8 cellular contexts compared by ENCODE assay signal in the genomic region with DNA sequence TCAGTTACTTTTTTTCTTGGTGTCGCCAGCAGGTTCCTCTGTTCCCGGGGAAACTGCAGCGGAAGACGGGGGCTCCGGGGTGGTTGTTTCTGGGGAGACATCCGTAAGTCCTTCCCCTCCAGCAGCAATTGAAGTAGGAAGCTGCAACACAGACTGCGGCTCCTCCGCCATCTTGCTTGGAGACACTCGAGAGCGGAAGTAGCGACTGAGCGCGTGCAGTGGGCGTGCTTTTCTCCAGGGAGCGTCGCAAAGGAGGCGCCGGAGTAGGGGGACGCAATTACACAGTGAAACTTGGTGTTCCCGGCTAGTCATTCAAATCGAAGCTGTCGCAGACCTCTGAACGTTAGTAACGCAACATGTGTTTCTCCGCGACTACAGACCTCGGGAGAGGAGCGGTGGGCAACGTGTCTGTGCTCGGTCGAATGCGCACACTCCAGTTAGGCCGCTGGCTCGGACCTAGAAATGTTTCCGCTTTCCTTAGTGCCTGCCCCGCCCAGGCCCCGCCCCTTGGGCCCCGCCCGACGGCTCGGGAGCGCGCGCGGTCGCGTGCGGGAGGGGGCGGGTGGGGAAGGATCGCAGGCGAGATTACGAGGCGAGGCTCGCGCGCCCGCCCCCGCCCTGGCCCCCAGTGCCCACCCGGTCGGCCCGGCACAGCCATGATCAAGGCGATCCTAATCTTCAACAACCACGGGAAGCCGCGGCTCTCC. TPM values are rescaled to one million over a fixed set of nuclear protein-coding genes. Genes with fewer than 3 reads are reported as not detected.
DNase-seq lines count a peak whose midpoint lies in the region; ATAC-seq, FAIRE-seq and TF ChIP-seq lines count a peak whose summit lies in the region.

A gene (plus strand): TSS at position 554 of the 707 bp plus-strand sequence. CDS start 103 bp downstream, at position 657.
A gene (minus strand): TSS at position 184 of the 707 bp plus-strand sequence. CDS start 13 bp downstream, at position 171.

- peak within 1 kb of the TSS; percentile 85 for H2BK15ac ChIP-seq in neuronal stem cell (ENCODE audit: low read length)

- peaks cover 2 to 6% of the 10 kb centered on the region in 2 donors for H3K4me1 ChIP-seq in neuronal stem cell (ENCODE audit: control insufficient read depth in 2 of 2, insufficient read depth in 1 of 2, low read depth in 1 of 2, low read length in 2 of 2)
- H3K4me1 ChIP-seq in subcutaneous abdominal adipose tissue (ENCODE audit: control insufficient read depth in 5 of 5, insufficient read depth in 5 of 5, low read length in 5 of 5), result peaks cover 3 to 59% (median 56%) of the 10 kb centered on the region in 5 donors

- intact Hi-C loops in activated naive CD4-positive, alpha-beta T cell treated with anti-CD3 and anti-CD28 coated beads for 36 hours (cut with micrococcal nuclease), result loop anchor here (1.0 to 10.0 kb wide), 9 partner anchors 26 to 579 kb away; a partner anchor contains a TSS

- peak within 1 kb of the TSS; percentile 87 for H2AFZ ChIP-seq in neuronal stem cell (ENCODE audit: low read length)

- DNase-seq in GM06990 (ENCODE audit: extremely low read depth, insufficient read length) (peak; percentile 95), NB4 (ENCODE audit: low read depth) (peak; percentile 94), SK-N-DZ (ENCODE audit: low spot score) (peak; percentile 94), frontal cortex (ENCODE audit: low spot score in 2 of 2) (peak; percentile 83 to 88), neuronal stem cell (ENCODE audit: low spot score) (peak; percentile 89)
- peak; percentile 93 for DNase-seq in activated naive CD4-positive, alpha-beta T cell treated with anti-CD3 and anti-CD28 coated beads for 36 hours

- H3K18ac ChIP-seq in neuronal stem cell (ENCODE audit: low read length), result peak within 1 kb of the TSS; percentile 96

- no peaks in the 10 kb centered on the region for H3K79me1 ChIP-seq in neuronal stem cell (ENCODE audit: low read depth, low read length)

- TF ChIP-seq CTCF in GM06990 (IDR thresholded peaks at IDR 0.05; ENCODE audit: insufficient read depth, low read length, poor library complexity, severe bottlenecking) (no peak), NB4 (IDR thresholded peaks at IDR 0.05; ENCODE audit: low read depth, low read length) (no peak)

- H2BK5ac ChIP-seq in neuronal stem cell (ENCODE audit: low read length), result no peak within 1 kb of the TSS

- FAIRE-seq in frontal cortex (lab: Jason Lieb, UNC), result no peak

- no CpG with 5 or more reads among the region's 65 CpGs for WGBS in neuronal stem cell (ENCODE audit: extremely low coverage in 2 of 2, insufficient read length in 2 of 2, insufficient replicate concordance in 1 of 2), 2 donors

- CTCF ChIA-PET in activated naive CD4-positive, alpha-beta T cell treated with anti-CD3 and anti-CD28 coated beads for 36 hours (lab: Charles Lee), result interaction anchor here (0.7 to 2.9 kb wide), 4 partner anchors 10 to 207 kb away, joined by 3 to 20 read pairs (median 6); no protein-coding TSS in a partner anchor

- H2AK5ac ChIP-seq in neuronal stem cell (ENCODE audit: low read depth, low read length), result no peak within 1 kb of the TSS

- no peak within 1 kb of the TSS for H2BK12ac ChIP-seq in neuronal stem cell (ENCODE audit: low read length)

- H2BK120ac ChIP-seq in neuronal stem cell (ENCODE audit: low read depth, low read length), result peak within 1 kb of the TSS; percentile 81

- H3K4me3 Mint-ChIP-seq in activated naive CD4-positive, alpha-beta T cell treated with anti-CD3 and anti-CD28 coated beads for 36 hours, result peak within 1 kb of the TSS; percentile 96

- H3K23ac ChIP-seq in neuronal stem cell (ENCODE audit: low read depth, low read length, poor library complexity), result peak within 1 kb of the TSS; percentile 95

- H3K36me3 Mint-ChIP-seq in activated naive CD4-positive, alpha-beta T cell treated with anti-CD3 and anti-CD28 coated beads for 36 hours (ENCODE audit: low read depth), result peaks cover 9% of the 10 kb centered on the region

- ATAC-seq in HG02571 (IDR thresholded peaks at IDR 0.05; ENCODE audit: unreplicated experiment), result peak; percentile 85

- no peaks in the 10 kb centered on the region for H3K9me3 Mint-ChIP-seq in activated naive CD4-positive, alpha-beta T cell treated with anti-CD3 and anti-CD28 coated beads for 36 hours

- peaks cover 3% of the 10 kb centered on the region; the same call in 1 of the 2 replicates for H3K36me3 ChIP-seq in GM06990 (ENCODE audit: control insufficient read depth, insufficient read depth, low read length)
- H3K36me3 ChIP-seq in neuronal stem cell (replicated peaks in 1 of 2; ENCODE audit: control insufficient read depth in 2 of 2, insufficient read depth in 2 of 2, low read length in 2 of 2), result peaks cover 2 to 23% of the 10 kb centered on the region in 2 donors
- peaks cover 5 to 11% (median 8%) of the 10 kb centered on the region in 5 donors for H3K36me3 ChIP-seq in subcutaneous abdominal adipose tissue (ENCODE audit: control insufficient read depth in 5 of 5, insufficient read depth in 5 of 5, low read length in 5 of 5)

- peak within 1 kb of the TSS; percentile 86 for H3K27ac ChIP-seq in neuronal stem cell (replicated peaks; ENCODE audit: low read length)
- peak within 1 kb of the TSS; percentile 92 for H3K27ac ChIP-seq in subcutaneous abdominal adipose tissue (ENCODE audit: low read depth, low read length)

- H3K4me1 Mint-ChIP-seq in activated naive CD4-positive, alpha-beta T cell treated with anti-CD3 and anti-CD28 coated beads for 36 hours (ENCODE audit: low read depth), result peaks cover 45% of the 10 kb centered on the region

- peak within 1 kb of the TSS; percentile 99 for H3K27ac Mint-ChIP-seq in activated naive CD4-positive, alpha-beta T cell treated with anti-CD3 and anti-CD28 coated beads for 36 hours

- H3K9ac ChIP-seq in neuronal stem cell (ENCODE audit: low read depth, low read length, poor library complexity) (peak within 1 kb of the TSS; percentile 90), subcutaneous abdominal adipose tissue (ENCODE audit: low read length in 5 of 5) (peak within 1 kb of the TSS; percentile 75 to 91 (median 90))

- peak within 1 kb of the TSS; percentile 59 for H3K4me2 ChIP-seq in neuronal stem cell (ENCODE audit: insufficient read depth, low read length, poor library complexity, severe bottlenecking)

- H3K14ac ChIP-seq in neuronal stem cell (ENCODE audit: low read length), result peak within 1 kb of the TSS; percentile 56

- no peak within 1 kb of the TSS for H4K91ac ChIP-seq in neuronal stem cell (ENCODE audit: low read depth, low read length, poor library complexity)

- no peak within 1 kb of the TSS for H3K4ac ChIP-seq in neuronal stem cell (ENCODE audit: low read length)

- no peaks in the 10 kb centered on the region for H3K27me3 Mint-ChIP-seq in activated naive CD4-positive, alpha-beta T cell treated with anti-CD3 and anti-CD28 coated beads for 36 hours (ENCODE audit: low read depth)

- H3K4me3 ChIP-seq in GM06990 (replicated peaks; ENCODE audit: low read depth, low read length) (peak within 1 kb of the TSS; percentile 97), NB4 (ENCODE audit: low read depth, low read length) (peak within 1 kb of the TSS; percentile 91), neuronal stem cell (ENCODE audit: low read length in 2 of 2) (peak within 1 kb of the TSS; percentile 64 to 96), subcutaneous abdominal adipose tissue (ENCODE audit: low read depth in 1 of 5, low read length in 5 of 5) (peak within 1 kb of the TSS; percentile 91 to 99 (median 96))

- H3K27me3 ChIP-seq in GM06990 (replicated peaks; ENCODE audit: control insufficient read depth, insufficient read depth, low read length) (no peaks in the 10 kb centered on the region), neuronal stem cell (ENCODE audit: control insufficient read depth in 3 of 3, insufficient read depth in 3 of 3, low read depth in 1 of 3, low read length in 3 of 3) (no peaks in the 10 kb centered on the region), subcutaneous abdominal adipose tissue (ENCODE audit: control insufficient read depth in 5 of 5, insufficient read depth in 4 of 5, low read length in 5 of 5) (no peaks in the 10 kb centered on the region)

- no peaks in the 10 kb centered on the region for H3K9me3 ChIP-seq in neuronal stem cell (replicated peaks in 1 of 2; ENCODE audit: control insufficient read depth in 2 of 2, insufficient read depth in 1 of 2, low read depth in 1 of 2, low read length in 2 of 2)
- H3K9me3 ChIP-seq in subcutaneous abdominal adipose tissue (ENCODE audit: control insufficient read depth in 5 of 5, low read length in 5 of 5), result no peaks in the 10 kb centered on the region

- peak; percentile 80 for TF ChIP-seq POLR2A in NB4 (IDR thresholded peaks at IDR 0.05; ENCODE audit: extremely low read depth, insufficient read length)

- no peak within 1 kb of the TSS for H4K8ac ChIP-seq in neuronal stem cell (ENCODE audit: low read depth, low read length)

RNA-seq across cellular contexts. Expression of the first gene that starts in this region (rescaled TPM):
- polyA plus RNA-seq in SK-N-DZ (2014; cell fraction: cytosol; rRNA removed), result 45.2 and 458 TPM in 2 replicates
- 35.2 and 75.0 TPM in 2 replicates for polyA plus RNA-seq in SK-N-DZ (2014; cell fraction: nucleus; rRNA removed)
- 10 to 100 TPM; 56.6 to 57.8 TPM for total RNA-seq in activated naive CD4-positive, alpha-beta T cell treated with anti-CD3 and anti-CD28 coated beads for 36 hours
- total RNA-seq in frontal cortex, result 150 TPM
- 42.0 TPM for polyA plus RNA-seq in neuronal stem cell (2013, experiment 1 of 2)
- 44.5 TPM for polyA plus RNA-seq in neuronal stem cell (2013, experiment 2 of 2)

RNA-seq across cellular contexts. Expression of the second gene that starts in this region (rescaled TPM):
- polyA plus RNA-seq in SK-N-DZ (2014; cell fraction: cytosol; rRNA removed), result 80.9 and 94.1 TPM in 2 replicates
- polyA plus RNA-seq in SK-N-DZ (2014; cell fraction: nucleus; rRNA removed), result 54.4 and 61.8 TPM in 2 replicates
- 10 to 100 TPM; 39.1 to 41.3 TPM for total RNA-seq in activated naive CD4-positive, alpha-beta T cell treated with anti-CD3 and anti-CD28 coated beads for 36 hours
- total RNA-seq in frontal cortex, result 69.3 TPM
- 44.8 TPM for polyA plus RNA-seq in neuronal stem cell (2013, experiment 1 of 2)
- polyA plus RNA-seq in neuronal stem cell (2013, experiment 2 of 2), result 41.8 TPM

Comparison
In these comparisons a context has a peak if more than half of its experiments do, and no peak if none do; other contexts are left out.
1. Peak in every context shown above with its lines: DNase-seq, ATAC-seq, H3K4me3 ChIP-seq and H3K27ac ChIP-seq.